ENCODE assay signal across 19 cellular contexts in the genomic region with DNA sequence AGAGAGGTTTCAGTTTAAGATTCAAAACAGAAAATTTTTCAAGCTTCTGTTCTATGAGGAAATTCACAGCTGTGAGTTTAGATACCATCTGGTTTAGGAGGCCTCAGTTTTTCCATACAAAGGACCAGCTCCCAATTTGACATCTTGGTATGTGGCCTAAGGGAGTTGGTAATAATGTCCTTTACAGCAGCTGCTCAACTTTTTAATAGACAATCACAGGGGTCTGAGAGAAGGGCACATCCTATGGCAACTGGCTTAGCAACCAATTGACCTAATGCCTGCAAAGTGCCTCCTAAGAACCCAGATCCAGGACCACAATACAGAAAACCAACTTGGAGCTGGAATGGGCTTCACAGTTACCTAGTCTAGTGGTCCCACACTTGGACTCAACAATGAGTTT. TPM values are rescaled to one million over a fixed set of nuclear protein-coding genes. Genes with fewer than 3 reads are reported as not detected.
DNase-seq lines count a peak whose midpoint lies in the region; ATAC-seq and TF ChIP-seq lines count a peak whose summit lies in the region.
"Had no signal": no experiment of that assay in that cellular context is flagged by ENCODE, and none has a peak within 500 bp of the region (broad histone marks: within the 10 kb centered on the region; RNA-seq: fewer than 3 reads in every experiment).

No MANE protein-coding gene starts in this region.

- H3K4me3 ChIP-seq in MM.1S (ENCODE audit: low read length) (no peak overlapping the region), endodermal cell (ENCODE audit: low read length) (no peak overlapping the region), neuron (ENCODE audit: low read length) (no peak overlapping the region)
- H3K4me3 ChIP-seq: A549, GM23338 had no signal

- H3K4me2 ChIP-seq in MM.1S (ENCODE audit: low read depth, low read length), result no peak overlapping the region; the same call in 1 of the 2 replicates
- H3K4me2 ChIP-seq: A549, GM23338 had no signal

- H3K9me3 Mint-ChIP-seq in endodermal cell, result peaks cover 11% of the 10 kb centered on the region
- peaks cover 7% of the 10 kb centered on the region for H3K9me3 Mint-ChIP-seq in activated CD8-positive, alpha-beta memory T cell treated with anti-CD3 and anti-CD28 coated beads, Interleukin-2, amount 10 ng/mL, durations not matched to agents 7 days and 5 days (ENCODE audit: low read depth)

- no peaks in the 10 kb centered on the region for H3K27me3 Mint-ChIP-seq in endodermal cell (ENCODE audit: insufficient read depth)
- H3K27me3 Mint-ChIP-seq in activated CD8-positive, alpha-beta memory T cell treated with anti-CD3 and anti-CD28 coated beads, Interleukin-2, amount 10 ng/mL, durations not matched to agents 7 days and 5 days, result peaks cover 22% of the 10 kb centered on the region

- ATAC-seq in activated CD8-positive, alpha-beta memory T cell treated with anti-CD3 and anti-CD28 coated beads, Interleukin-2, amount 10 ng/mL, durations not matched to agents 7 days and 5 days, result no peak
- no peak for ATAC-seq in GM21619 (IDR thresholded peaks at IDR 0.05; ENCODE audit: unreplicated experiment)
- ATAC-seq: A549, GM23338, HCT116 had no signal

- H3K9me3 ChIP-seq in MM.1S (replicated peaks; ENCODE audit: insufficient read depth, low read length) (no peaks in the 10 kb centered on the region), endodermal cell (ENCODE audit: control insufficient read depth, low read length) (peaks cover 23% of the 10 kb centered on the region), neuron (ENCODE audit: low read length) (peaks cover 9% of the 10 kb centered on the region)

- H3K4me1 ChIP-seq in MM.1S (ENCODE audit: low read length), result peaks cover 27% of the 10 kb centered on the region
- H3K4me1 ChIP-seq in endodermal cell (ENCODE audit: control insufficient read depth, insufficient read depth, low read length), result no peaks in the 10 kb centered on the region
- peaks cover 24% of the 10 kb centered on the region for H3K4me1 ChIP-seq in neuron (ENCODE audit: insufficient read depth, low read length)
- H3K4me1 ChIP-seq: A549, Caco-2 had no signal

- DNase-seq in GM10266 (ENCODE audit: extremely low spot score) (peak; percentile 14), MM.1S (peak; percentile 45), endodermal cell (no peak), NCI-H524 treated with DMSO at 0.1 percent for 48 hours (lab: John Stamatoyannopoulos, UW) (no peak), SK-N-DZ (ENCODE audit: low spot score) (no peak)
- DNase-seq in activated CD8-positive, alpha-beta memory T cell treated with anti-CD3 and anti-CD28 coated beads, Interleukin-2, amount 10 ng/mL, durations not matched to agents 7 days and 5 days, result no peak
- DNase-seq: AML-193; Caco-2; CD4-positive, alpha-beta T cell; GDM1; H7; HFFc6 had no signal

- H3K27me3 ChIP-seq in MM.1S (replicated peaks; ENCODE audit: insufficient read depth, low read length), result no peaks in the 10 kb centered on the region
- H3K27me3 ChIP-seq in endodermal cell (ENCODE audit: control insufficient read depth, insufficient read depth, low read length, poor library complexity, severe bottlenecking), result no peaks in the 10 kb centered on the region
- no peaks in the 10 kb centered on the region for H3K27me3 ChIP-seq in neuron (ENCODE audit: insufficient read depth, low read length)

- H3K27ac Mint-ChIP-seq in endodermal cell, result no peak overlapping the region
- H3K27ac Mint-ChIP-seq in activated CD8-positive, alpha-beta memory T cell treated with anti-CD3 and anti-CD28 coated beads, Interleukin-2, amount 10 ng/mL, durations not matched to agents 7 days and 5 days, result no peak overlapping the region
- H3K27ac Mint-ChIP-seq: CD4-positive, alpha-beta T cell; GM23338; HFFc6 had no signal

- peaks cover 2% of the 10 kb centered on the region for H3K36me3 Mint-ChIP-seq in endodermal cell (ENCODE audit: low read depth)
- H3K36me3 Mint-ChIP-seq in activated CD8-positive, alpha-beta memory T cell treated with anti-CD3 and anti-CD28 coated beads, Interleukin-2, amount 10 ng/mL, durations not matched to agents 7 days and 5 days, result no peaks in the 10 kb centered on the region

- no peaks in the 10 kb centered on the region for H4K20me1 ChIP-seq in MM.1S (ENCODE audit: insufficient read depth, low read length)

- no peak overlapping the region for H3K4me3 Mint-ChIP-seq in endodermal cell
- H3K4me3 Mint-ChIP-seq in activated CD8-positive, alpha-beta memory T cell treated with anti-CD3 and anti-CD28 coated beads, Interleukin-2, amount 10 ng/mL, durations not matched to agents 7 days and 5 days, result no peak overlapping the region
- H3K4me3 Mint-ChIP-seq: CD4-positive, alpha-beta T cell; GM23338; HFFc6 had no signal

- peaks cover 12% of the 10 kb centered on the region for H3F3A ChIP-seq in MM.1S (ENCODE audit: insufficient read depth, low read length)

- H3K36me3 ChIP-seq in MM.1S (replicated peaks; ENCODE audit: insufficient read depth, low read length) (no peaks in the 10 kb centered on the region), endodermal cell (ENCODE audit: control insufficient read depth, insufficient read depth, low read length) (no peaks in the 10 kb centered on the region), neuron (ENCODE audit: insufficient read depth, low read length) (no peaks in the 10 kb centered on the region)

- no peaks in the 10 kb centered on the region for H3K79me2 ChIP-seq in MM.1S (ENCODE audit: low read length)

- no peak overlapping the region for H3K9ac ChIP-seq in MM.1S (ENCODE audit: low read length)
- no peak overlapping the region for H3K9ac ChIP-seq in endodermal cell (ENCODE audit: extremely low read depth, low read length, poor library complexity, severe bottlenecking)

- H3K9me2 ChIP-seq in MM.1S (replicated peaks; ENCODE audit: insufficient read depth, low read length), result no peaks in the 10 kb centered on the region

- H2AFZ ChIP-seq in MM.1S (ENCODE audit: low read length), result peak overlapping the region; percentile 30; the same call in 1 of the 2 replicates
- H2AFZ ChIP-seq in neuron (ENCODE audit: low read depth, low read length), result peak overlapping the region; percentile 15

- H3K27ac ChIP-seq in MM.1S (ENCODE audit: low read length) (peak overlapping the region; percentile 57; the same call in 1 of the 2 replicates), endodermal cell (ENCODE audit: low read depth, low read length) (peak overlapping the region; percentile 74)
- H3K27ac ChIP-seq: 22Rv1, A549, C4-2B had no signal

- no peaks in the 10 kb centered on the region for H3K4me1 Mint-ChIP-seq in endodermal cell
- H3K4me1 Mint-ChIP-seq in activated CD8-positive, alpha-beta memory T cell treated with anti-CD3 and anti-CD28 coated beads, Interleukin-2, amount 10 ng/mL, durations not matched to agents 7 days and 5 days, result no peaks in the 10 kb centered on the region
- H3K4me1 Mint-ChIP-seq: GM23338 had no signal

- CTCF ChIA-PET in activated CD8-positive, alpha-beta memory T cell treated with anti-CD3 and anti-CD28 coated beads, Interleukin-2, amount 10 ng/mL, durations not matched to agents 7 days and 5 days (lab: Charles Lee), result interaction anchor here (1.1 kb wide), 1 partner anchor 11 kb away, joined by 3 read pairs; no protein-coding TSS in a partner anchor

- TF ChIP-seq CTCF in GM10266 (IDR thresholded peaks at IDR 0.05; ENCODE audit: control insufficient read depth, insufficient read depth, low read depth, missing control alignments), result no peak
- TF ChIP-seq CTCF in MM.1S (IDR thresholded peaks at IDR 0.05; ENCODE audit: low read length), result no peak
- no peak for TF ChIP-seq CTCF in endodermal cell (conservative IDR thresholded peaks at IDR 0.05)

RNA-seq across cellular contexts. Expression of gene MDH1, which starts 39.8 kb away (rescaled TPM):
- total RNA-seq in endodermal cell, result 100 to 1,000 TPM; 160 to 259 TPM
- polyA plus RNA-seq in endodermal cell (2013, experiment 1 of 2), result 235 TPM
- 226 TPM for polyA plus RNA-seq in endodermal cell (2013, experiment 2 of 2)
- total RNA-seq in activated CD8-positive, alpha-beta memory T cell treated with anti-CD3 and anti-CD28 coated beads, Interleukin-2, amount 10 ng/mL, durations not matched to agents 7 days and 5 days, result 100 to 1,000 TPM; 169 to 209 TPM
- 368 and 401 TPM in 2 replicates for polyA plus RNA-seq in SK-N-DZ (2014; cell fraction: cytosol; rRNA removed)
- 205 and 244 TPM in 2 replicates for polyA plus RNA-seq in SK-N-DZ (2014; cell fraction: nucleus; rRNA removed)

RNA-seq across cellular contexts. Expression of gene WDPCP, which starts 40.3 kb away (rescaled TPM):
- total RNA-seq in endodermal cell, result 10 to 100 TPM; 11.8 to 25.1 TPM
- polyA plus RNA-seq in endodermal cell (2013, experiment 1 of 2), result 6.9 TPM
- polyA plus RNA-seq in endodermal cell (2013, experiment 2 of 2), result 8.1 TPM
- total RNA-seq in activated CD8-positive, alpha-beta memory T cell treated with anti-CD3 and anti-CD28 coated beads, Interleukin-2, amount 10 ng/mL, durations not matched to agents 7 days and 5 days, result 1 to 10 TPM; 7.3 to 7.6 TPM
- 2.2 and 5.4 TPM in 2 replicates for polyA plus RNA-seq in SK-N-DZ (2014; cell fraction: cytosol; rRNA removed)
- polyA plus RNA-seq in SK-N-DZ (2014; cell fraction: nucleus; rRNA removed), result 3.2 and 7.6 TPM in 2 replicates

Comparison
In these comparisons a context has a peak if more than half of its experiments do, and no peak if none do; other contexts are left out.
1. DNase-seq: peak in GM10266 (single experiment) and MM.1S (single experiment); none in endodermal cell (single experiment), NCI-H524 treated with DMSO at 0.1 percent for 48 hours (single experiment), activated CD8-positive, alpha-beta memory T cell treated with anti-CD3 and anti-CD28 coated beads, Interleukin-2, amount 10 ng/mL, durations not matched to agents 7 days and 5 days (single experiment) and SK-N-DZ (single experiment).